13 cellular contexts compared by ENCODE assay signal in the genomic region with DNA sequence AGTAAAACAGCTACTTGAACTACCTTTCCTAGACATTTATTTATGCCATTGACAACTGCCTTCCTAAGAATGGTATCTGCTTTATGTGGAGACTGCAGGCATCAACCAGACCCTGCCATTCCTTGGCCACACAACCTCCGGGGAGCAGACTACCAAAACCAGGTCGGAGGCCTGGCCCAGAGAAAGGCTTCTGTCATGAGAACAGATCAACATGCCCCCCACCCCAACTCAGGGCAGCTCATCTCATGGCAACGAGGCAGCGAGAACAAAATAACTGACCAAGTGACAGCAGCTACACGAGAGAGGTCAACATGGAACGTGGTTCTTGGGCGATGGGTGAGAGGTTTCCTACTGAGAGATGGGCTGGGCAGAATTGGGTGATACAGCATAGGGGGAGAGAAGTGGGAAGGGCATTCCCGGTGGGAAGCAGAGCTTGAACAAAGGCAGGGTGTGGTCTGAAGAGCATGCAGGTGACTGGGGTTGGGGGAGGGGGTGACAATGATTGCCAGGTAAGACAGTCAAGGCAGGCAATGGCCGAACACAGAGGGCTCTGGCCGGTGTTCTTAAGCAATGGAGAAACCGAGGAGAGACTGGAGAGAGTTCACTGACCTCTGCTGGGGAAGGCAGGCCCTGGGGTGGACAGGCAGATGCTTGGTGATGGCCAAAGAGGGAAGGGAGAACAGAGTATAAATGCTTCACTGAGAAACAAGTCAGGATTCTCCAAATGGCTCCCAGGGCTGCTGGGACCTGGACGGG. TPM values are rescaled to one million over a fixed set of nuclear protein-coding genes. Genes with fewer than 3 reads are reported as not detected.
DNase-seq lines count a peak whose midpoint lies in the region; ATAC-seq and TF ChIP-seq lines count a peak whose summit lies in the region.
"Had no signal": no experiment of that assay in that cellular context is flagged by ENCODE, and none has a peak within 500 bp of the region (broad histone marks: within the 10 kb centered on the region; RNA-seq: fewer than 3 reads in every experiment).

No MANE protein-coding gene starts in this region.

- H3K9me3 ChIP-seq in lung (ENCODE audit: control insufficient read depth in 2 of 2, insufficient read depth in 1 of 2, low read length in 1 of 2): no peaks in the 10 kb centered on the region

- CTCF ChIA-PET in activated CD4-positive, alpha-beta T cell treated with anti-CD3 and anti-CD28 coated beads for 36 hours (lab: Charles Lee): interaction anchor here (0.8 to 0.9 kb wide), 2 partner anchors 11 to 13 kb away, joined by 3 to 5 read pairs; no protein-coding TSS in a partner anchor

- no peak overlapping the region for H3K4me3 Mint-ChIP-seq in activated CD4-positive, alpha-beta T cell treated with anti-CD3 and anti-CD28 coated beads for 36 hours
- no peak overlapping the region for H3K4me3 Mint-ChIP-seq in central memory CD8-positive, alpha-beta T cell
- H3K4me3 Mint-ChIP-seq in stimulated activated naive B cell treated with anti-CD40 and anti-IgM and Interleukin-4, amounts not matched to agents 10 μg/mL and 1 μg/mL and 100 μg/mL, for 72 hours: peak overlapping the region; percentile 30 to 51
- H3K4me3 Mint-ChIP-seq: activated naive CD4-positive, alpha-beta T cell treated with anti-CD3 and anti-CD28 coated beads for 36 hours had no signal

- H3K36me3 ChIP-seq in lung (ENCODE audit: control insufficient read depth in 2 of 2, insufficient read depth in 2 of 2, low read length in 2 of 2): peaks cover 0 to 17% of the 10 kb centered on the region in 2 donors

- H3K4me1 Mint-ChIP-seq in activated CD4-positive, alpha-beta T cell treated with anti-CD3 and anti-CD28 coated beads for 36 hours: peaks cover 46% of the 10 kb centered on the region
- peaks cover 74% of the 10 kb centered on the region for H3K4me1 Mint-ChIP-seq in central memory CD8-positive, alpha-beta T cell
- peaks cover 79 to 98% of the 10 kb centered on the region in 2 donors for H3K4me1 Mint-ChIP-seq in stimulated activated naive B cell treated with anti-CD40 and anti-IgM and Interleukin-4, amounts not matched to agents 10 μg/mL and 1 μg/mL and 100 μg/mL, for 72 hours

- peaks cover 44 to 48% of the 10 kb centered on the region in 2 donors for H3K4me1 ChIP-seq in lung (ENCODE audit: control insufficient read depth in 2 of 2, insufficient read depth in 2 of 2, low read length in 2 of 2)

- H3K27me3 ChIP-seq in lung (ENCODE audit: control insufficient read depth, insufficient read depth): no peaks in the 10 kb centered on the region

- no peaks in the 10 kb centered on the region for H3K9me3 Mint-ChIP-seq in activated CD4-positive, alpha-beta T cell treated with anti-CD3 and anti-CD28 coated beads for 36 hours (ENCODE audit: low read depth)
- no peaks in the 10 kb centered on the region for H3K9me3 Mint-ChIP-seq in central memory CD8-positive, alpha-beta T cell
- H3K9me3 Mint-ChIP-seq in stimulated activated naive B cell treated with anti-CD40 and anti-IgM and Interleukin-4, amounts not matched to agents 10 μg/mL and 1 μg/mL and 100 μg/mL, for 72 hours: no peaks in the 10 kb centered on the region
- H3K9me3 Mint-ChIP-seq: activated naive CD4-positive, alpha-beta T cell treated with anti-CD3 and anti-CD28 coated beads for 36 hours had no signal

- H3K36me3 Mint-ChIP-seq in activated CD4-positive, alpha-beta T cell treated with anti-CD3 and anti-CD28 coated beads for 36 hours (ENCODE audit: low read depth): peaks cover 41% of the 10 kb centered on the region
- peaks cover 39% of the 10 kb centered on the region for H3K36me3 Mint-ChIP-seq in central memory CD8-positive, alpha-beta T cell (ENCODE audit: insufficient read depth)
- peaks cover 52 to 79% of the 10 kb centered on the region in 2 donors for H3K36me3 Mint-ChIP-seq in stimulated activated naive B cell treated with anti-CD40 and anti-IgM and Interleukin-4, amounts not matched to agents 10 μg/mL and 1 μg/mL and 100 μg/mL, for 72 hours

- no peak overlapping the region for H3K4me3 ChIP-seq in lung

- ATAC-seq in activated CD4-positive, alpha-beta T cell treated with anti-CD3 and anti-CD28 coated beads for 36 hours: no peak
- ATAC-seq in central memory CD8-positive, alpha-beta T cell (replicated peaks; ENCODE audit: extremely low read depth, poor library complexity, severe bottlenecking): no peak
- ATAC-seq in lung (ENCODE audit: insufficient read depth, low FRiP score) (no peak), HG02870 (IDR thresholded peaks at IDR 0.05; ENCODE audit: unreplicated experiment) (no peak), HG03045 (IDR thresholded peaks at IDR 0.05; ENCODE audit: unreplicated experiment) (no peak), HG03439 (IDR thresholded peaks at IDR 0.05; ENCODE audit: unreplicated experiment) (no peak)
- ATAC-seq in stimulated activated naive B cell treated with anti-CD40 and anti-IgM and Interleukin-4, amounts not matched to agents 10 μg/mL and 1 μg/mL and 100 μg/mL, for 72 hours (replicated peaks): no peak

- DNase-seq in activated CD4-positive, alpha-beta T cell treated with anti-CD3 and anti-CD28 coated beads for 36 hours: no peak
- no peak for DNase-seq in activated CD4-positive, alpha-beta T cell treated with anti-CD3 and anti-CD28 coated beads, Interleukin-2, amount 50 U/mL, for 1 hour
- DNase-seq in central memory CD8-positive, alpha-beta T cell (ENCODE audit: low spot score in 2 of 2): no peak
- no peak for DNase-seq in lung (ENCODE audit: low spot score)
- no peak for DNase-seq in stimulated activated naive B cell treated with anti-CD40 and anti-IgM and Interleukin-4, amounts not matched to agents 10 μg/mL and 1 μg/mL and 100 μg/mL, for 72 hours
- DNase-seq: 8988T; activated naive CD4-positive, alpha-beta T cell treated with anti-CD3 and anti-CD28 coated beads for 36 hours; DMS79 treated with DMSO at 0.1 percent for 48 hours; hypothalamus; NCI-H1436 had no signal

- POLR2A ChIA-PET in activated CD4-positive, alpha-beta T cell treated with anti-CD3 and anti-CD28 coated beads for 36 hours (lab: Charles Lee): no interaction called here

- TF ChIP-seq CTCF in lung (IDR thresholded peaks at IDR 0.05; ENCODE audit: control extremely low read depth, extremely low read depth): no peak

- H3K27ac ChIP-seq in lung (ENCODE audit: low read depth in 1 of 2, low read length in 1 of 2): peak overlapping the region; percentile 87 to 89

- peak overlapping the region; percentile 11 for H3K27ac Mint-ChIP-seq in activated CD4-positive, alpha-beta T cell treated with anti-CD3 and anti-CD28 coated beads for 36 hours
- H3K27ac Mint-ChIP-seq in central memory CD8-positive, alpha-beta T cell (ENCODE audit: low read depth): peak overlapping the region; percentile 56
- H3K27ac Mint-ChIP-seq in stimulated activated naive B cell treated with anti-CD40 and anti-IgM and Interleukin-4, amounts not matched to agents 10 μg/mL and 1 μg/mL and 100 μg/mL, for 72 hours: peak overlapping the region; percentile 88
- H3K27ac Mint-ChIP-seq: activated naive CD4-positive, alpha-beta T cell treated with anti-CD3 and anti-CD28 coated beads for 36 hours had no signal

- 75 to 82% methylated on average over 12 of the region's 12 CpGs for WGBS in lung, 2 donors

- no peaks in the 10 kb centered on the region for H3K27me3 Mint-ChIP-seq in activated CD4-positive, alpha-beta T cell treated with anti-CD3 and anti-CD28 coated beads for 36 hours
- H3K27me3 Mint-ChIP-seq in central memory CD8-positive, alpha-beta T cell: no peaks in the 10 kb centered on the region
- no peaks in the 10 kb centered on the region for H3K27me3 Mint-ChIP-seq in stimulated activated naive B cell treated with anti-CD40 and anti-IgM and Interleukin-4, amounts not matched to agents 10 μg/mL and 1 μg/mL and 100 μg/mL, for 72 hours

- intact Hi-C loops in activated CD4-positive, alpha-beta T cell treated with anti-CD3 and anti-CD28 coated beads for 36 hours (cut with DNase I, micrococcal nuclease): no loop called here

RNA-seq across cellular contexts. Expression of gene CCDC12, which starts 33.9 kb away (rescaled TPM):
- 10 to 100 TPM; 45.4 to 47.8 TPM for total RNA-seq in activated CD4-positive, alpha-beta T cell treated with anti-CD3 and anti-CD28 coated beads for 36 hours
- total RNA-seq in lung: 10 to 100 TPM; 34.2 to 64.9 TPM
- polyA plus RNA-seq in lung: 100 to 1,000 TPM in 1 of 2 donors, 10 to 100 TPM in 1; 75.2 to 129 TPM

RNA-seq across cellular contexts. Expression of gene NBEAL2, which starts 36.8 kb away (rescaled TPM):
- total RNA-seq in activated CD4-positive, alpha-beta T cell treated with anti-CD3 and anti-CD28 coated beads for 36 hours: 10 to 100 TPM; 83.4 to 84.9 TPM
- total RNA-seq in lung: 100 to 1,000 TPM in 1 of 2 donors, 10 to 100 TPM in 1; 64.4 to 167 TPM
- polyA plus RNA-seq in lung: 100 to 1,000 TPM; 105 to 191 TPM

Comparison
In these comparisons a context has a peak if more than half of its experiments do, and no peak if none do; other contexts are left out.
1. H3K27ac Mint-ChIP-seq: peak in every context shown above with its lines; median percentile 88 in stimulated activated naive B cell treated with anti-CD40 and anti-IgM and Interleukin-4, amounts not matched to agents 10 μg/mL and 1 μg/mL and 100 μg/mL, for 72 hours; 56 in central memory CD8-positive, alpha-beta T cell; 11 in activated CD4-positive, alpha-beta T cell treated with anti-CD3 and anti-CD28 coated beads for 36 hours.
2. H3K4me3 Mint-ChIP-seq: peak in stimulated activated naive B cell treated with anti-CD40 and anti-IgM and Interleukin-4, amounts not matched to agents 10 μg/mL and 1 μg/mL and 100 μg/mL, for 72 hours (2 of 2); none in activated CD4-positive, alpha-beta T cell treated with anti-CD3 and anti-CD28 coated beads for 36 hours (single experiment) and central memory CD8-positive, alpha-beta T cell (single experiment).